1 cellular context compared by ENCODE assay signal in the genomic region with DNA sequence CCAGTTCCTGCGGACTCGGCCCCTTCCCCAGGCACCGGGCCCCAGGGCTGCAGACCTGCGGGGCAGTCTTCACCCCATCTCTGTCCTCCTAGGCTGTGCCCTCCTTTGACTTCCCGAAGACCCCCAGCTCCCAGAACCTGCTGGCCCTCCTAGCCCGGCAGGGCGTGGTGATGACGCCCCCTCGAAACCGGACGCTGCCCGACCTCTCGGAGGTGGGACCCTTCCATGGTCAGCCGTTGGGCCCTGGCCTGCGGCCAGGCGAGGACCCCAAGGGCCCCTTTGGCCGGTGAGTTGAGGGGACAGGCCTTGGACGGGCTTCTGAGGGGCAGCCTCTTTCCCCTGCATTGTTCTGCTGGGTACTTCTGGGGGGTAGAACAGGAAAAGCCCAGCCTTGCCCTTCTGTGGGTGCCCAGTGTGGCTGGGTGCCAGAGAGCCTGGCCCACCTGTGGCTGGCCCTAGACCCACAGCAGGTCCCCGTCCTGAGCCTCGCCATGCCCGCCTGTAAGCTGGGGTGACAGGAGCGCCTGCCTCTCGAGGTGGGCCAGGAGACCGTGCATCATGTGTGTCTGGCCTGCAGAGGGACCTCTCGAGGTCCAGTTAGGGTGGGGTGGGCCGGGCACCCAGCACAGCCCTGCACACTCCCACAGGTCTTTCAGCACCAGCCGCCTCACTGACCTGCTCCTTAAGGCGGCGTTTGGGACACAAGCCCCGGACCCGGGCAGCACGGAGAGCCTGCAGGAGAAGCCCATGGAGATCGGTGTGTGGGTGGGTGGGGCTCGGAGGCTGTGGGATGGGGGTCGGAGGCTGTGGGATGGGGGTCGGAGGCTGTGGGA.
TF ChIP-seq lines count a peak whose summit lies in the region.

No MANE protein-coding gene starts in this region.

TF ChIP-seq in HepG2, 621 proteins besides CTCF, POLR2A, EP300 and RAD21:
- TF ChIP-seq ZNF546 (CRISPR knock-in tag; conservative IDR thresholded peaks at IDR 0.05) (no peak), AGO1 (IDR thresholded peaks at IDR 0.05; ENCODE audit: low read depth, low read length, poor library complexity, severe bottlenecking) (no peak), ZNF816 (CRISPR knock-in tag; IDR thresholded peaks at IDR 0.05; ENCODE audit: borderline replicate concordance) (no peak), ZNF329 (CRISPR knock-in tag; IDR thresholded peaks at IDR 0.05; ENCODE audit: low read depth) (no peak), ZNF362 (CRISPR knock-in tag; IDR thresholded peaks at IDR 0.05; ENCODE audit: borderline replicate concordance) (no peak), KMT2B (CRISPR knock-in tag; IDR thresholded peaks at IDR 0.05) (no peak), AGO2 (optimal IDR thresholded peaks at IDR 0.05; ENCODE audit: low read depth, low read length) (peak; percentile 56)
- TF ChIP-seq, protein P1, sequence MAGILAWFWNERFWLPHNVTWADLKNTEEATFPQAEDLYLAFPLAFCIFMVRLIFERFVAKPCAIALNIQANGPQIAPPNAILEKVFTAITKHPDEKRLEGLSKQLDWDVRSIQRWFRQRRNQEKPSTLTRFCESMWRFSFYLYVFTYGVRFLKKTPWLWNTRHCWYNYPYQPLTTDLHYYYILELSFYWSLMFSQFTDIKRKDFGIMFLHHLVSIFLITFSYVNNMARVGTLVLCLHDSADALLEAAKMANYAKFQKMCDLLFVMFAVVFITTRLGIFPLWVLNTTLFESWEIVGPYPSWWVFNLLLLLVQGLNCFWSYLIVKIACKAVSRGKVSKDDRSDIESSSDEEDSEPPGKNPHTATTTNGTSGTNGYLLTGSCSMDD (CRISPR knock-in tag; IDR thresholded peaks at IDR 0.05), result no peak
